In genomic region chr1:9427388-9427787, GRCh38 we compare ENCODE assay signal across 17 cellular contexts.
DNase-seq lines count a peak whose midpoint lies in the region; ATAC-seq and TF ChIP-seq lines count a peak whose summit lies in the region.
"Had no signal": no experiment of that assay in that cellular context is flagged by ENCODE, and none has a peak within 500 bp of the region (broad histone marks: within the 10 kb centered on the region; RNA-seq: fewer than 3 reads in every experiment).

No MANE protein-coding gene starts in this region.

- peaks cover 0 to 4% (median 0%) of the 10 kb centered on the region in 7 donors for H3K9me3 Mint-ChIP-seq in naive B cell
- H3K9me3 Mint-ChIP-seq: GM23338 had no signal

- peaks cover 58 to 74% (median 72%) of the 10 kb centered on the region in 10 experiments for H3K4me1 ChIP-seq in BLaER1 treated with 17β-estradiol and CSF1 and Interleukin-3, amounts not matched to agents 10 nM and 100 nM
- peaks cover 77% of the 10 kb centered on the region for H3K4me1 ChIP-seq in DND-41 (ENCODE audit: insufficient read depth, low read length)
- peaks cover 76% of the 10 kb centered on the region for H3K4me1 ChIP-seq in OCI-LY7 (ENCODE audit: insufficient read depth, low read length, poor library complexity, severe bottlenecking)
- H3K4me1 ChIP-seq in PC-9 (replicated peaks; ENCODE audit: insufficient read depth), result peaks cover 6% of the 10 kb centered on the region
- H3K4me1 ChIP-seq: BE2C had no signal

- H3K4me2 ChIP-seq in BLaER1 treated with 17β-estradiol and CSF1 and Interleukin-3, amounts not matched to agents 10 nM and 100 nM, result peak overlapping the region; percentile 81 to 95 (median 91); a peak in 21 of 22 replicates
- H3K4me2 ChIP-seq in DND-41 (ENCODE audit: insufficient read depth, low read length) (0 out of 2 replicates have a peak overlapping the region, but pooled peaks have one; percentile 46), OCI-LY7 (ENCODE audit: low read length) (peak overlapping the region; percentile 99), PC-9 (no peak overlapping the region)

- POLR2A ChIA-PET in OCI-LY7 (lab: Charles Lee) (interaction anchor here (0.5 to 2.6 kb wide), 8 partner anchors 8 to 346 kb away, joined by 3 to 13 read pairs (median 4); no protein-coding TSS in a partner anchor), PC-9 (lab: Charles Lee; ENCODE audit: unreplicated experiment) (no interaction called here)

- H3K79me2 ChIP-seq in DND-41 (ENCODE audit: insufficient read depth, low read length) (peaks cover 3% of the 10 kb centered on the region; the same call in 1 of the 2 replicates), OCI-LY7 (ENCODE audit: insufficient read depth, low read depth, low read length) (no peaks in the 10 kb centered on the region; the same call in 1 of the 2 replicates), PC-9 (ENCODE audit: low read depth) (no peaks in the 10 kb centered on the region)

- in situ Hi-C loops in brain microvascular endothelial cell (cut with HindIII; ENCODE audit: low pct_ligation_motif_present, low sequenced_read_pairs), result no loop called here

- peak overlapping the region; percentile 98 to 100 (median 100) for H3K27ac Mint-ChIP-seq in naive B cell

- no peaks in the 10 kb centered on the region for H3K27me3 Mint-ChIP-seq in naive B cell

- H3F3A ChIP-seq in PC-9 (ENCODE audit: insufficient read depth, low read depth), result no peaks in the 10 kb centered on the region

- TF ChIP-seq CTCF in DND-41 (IDR thresholded peaks at IDR 0.05; ENCODE audit: borderline replicate concordance, extremely low read depth, low read length, poor library complexity, severe bottlenecking) (no peak), OCI-LY7 (conservative IDR thresholded peaks at IDR 0.05; ENCODE audit: low read length) (no peak), PC-9 (conservative IDR thresholded peaks at IDR 0.05) (no peak), brain microvascular endothelial cell (IDR thresholded peaks at IDR 0.05; ENCODE audit: low read depth, low read length, missing control alignments) (no peak)

- no TSS peak for BruUV-seq in OCI-LY7 (replicated peaks; lab: Mats Ljungman, UMichigan)
- no TSS peak for BruUV-seq in PC-9 (replicated peaks; lab: Mats Ljungman, UMichigan)

- CTCF ChIA-PET in OCI-LY7 (lab: Charles Lee; ENCODE audit: unreplicated experiment), result interaction anchor here (2.0 kb wide), 1 partner anchor 14 kb away, joined by 8 read pairs; no protein-coding TSS in a partner anchor
- CTCF ChIA-PET in PC-9 (lab: Charles Lee), result interaction anchor here (0.6 kb wide), 1 partner anchor 53 kb away, joined by 3 read pairs; no protein-coding TSS in a partner anchor

- H3K27me3 ChIP-seq in BLaER1 treated with 17β-estradiol and CSF1 and Interleukin-3, amounts not matched to agents 10 nM and 100 nM, result peaks cover 2 to 12% (median 8%) of the 10 kb centered on the region in 11 experiments; a peak in 18 of 22 replicates
- H3K27me3 ChIP-seq in DND-41 (ENCODE audit: insufficient read depth, low read length, poor library complexity), result no peaks in the 10 kb centered on the region
- no peaks in the 10 kb centered on the region for H3K27me3 ChIP-seq in PC-9 (ENCODE audit: insufficient read depth, low read depth)
- peaks cover 4% of the 10 kb centered on the region for H3K27me3 ChIP-seq in brain microvascular endothelial cell (replicated peaks)
- no peaks in the 10 kb centered on the region for H3K27me3 ChIP-seq in H7 (ENCODE audit: control insufficient read depth, insufficient read depth, low read length)
- H3K27me3 ChIP-seq: BE2C had no signal

- H3K4me1 Mint-ChIP-seq in naive B cell, result peaks cover 46 to 78% (median 47%) of the 10 kb centered on the region in 3 donors

- intact Hi-C loops in OCI-LY7 (cut with micrococcal nuclease; ENCODE audit: unreplicated experiment) (loop anchor here (10.0 kb wide), 1 partner anchor 903 kb away; no protein-coding TSS in a partner anchor), PC-9 (cut with micrococcal nuclease; ENCODE audit: unreplicated experiment) (no loop called here)

- H3K9me3 ChIP-seq in BLaER1 treated with 17β-estradiol and CSF1 and Interleukin-3, amounts not matched to agents 10 nM and 100 nM (replicated peaks in 1 of 11), result peaks cover 6 to 11% (median 8%) of the 10 kb centered on the region in 11 experiments; a peak in 19 of 22 replicates
- H3K9me3 ChIP-seq in DND-41 (ENCODE audit: insufficient read depth, low read length, severe bottlenecking) (no peaks in the 10 kb centered on the region), OCI-LY7 (ENCODE audit: low read length) (no peaks in the 10 kb centered on the region), PC-9 (ENCODE audit: insufficient read depth, low read depth) (no peaks in the 10 kb centered on the region)
- H3K9me3 ChIP-seq: BE2C had no signal

- no peak overlapping the region for H3K4me3 ChIP-seq in BLaER1 treated with 17β-estradiol and CSF1 and Interleukin-3, amounts not matched to agents 10 nM and 100 nM
- no peak overlapping the region for H3K4me3 ChIP-seq in DND-41 (ENCODE audit: low read depth in 1 of 2, low read length in 2 of 2)
- H3K4me3 ChIP-seq in OCI-LY7 (ENCODE audit: low read depth, low read length, poor library complexity, severe bottlenecking), result peak overlapping the region; percentile 59
- no peak overlapping the region for H3K4me3 ChIP-seq in PC-9
- H3K4me3 ChIP-seq in brain microvascular endothelial cell (ENCODE audit: low read depth, low read length), result no peak overlapping the region
- H3K4me3 ChIP-seq in H7 (ENCODE audit: insufficient read depth, low read depth, low read length), result no peak overlapping the region
- H3K4me3 ChIP-seq: K562 had no signal

- H3K9me2 ChIP-seq in OCI-LY7 (ENCODE audit: insufficient read depth, low read length) (no peaks in the 10 kb centered on the region), PC-9 (ENCODE audit: insufficient read depth) (no peaks in the 10 kb centered on the region)

- H4K20me1 ChIP-seq in BLaER1 treated with 17β-estradiol and CSF1 and Interleukin-3, amounts not matched to agents 10 nM and 100 nM, result no peaks in the 10 kb centered on the region
- H4K20me1 ChIP-seq in DND-41 (ENCODE audit: insufficient read depth, low read length), result no peaks in the 10 kb centered on the region
- H4K20me1 ChIP-seq in OCI-LY7 (ENCODE audit: insufficient read depth, low read length), result no peaks in the 10 kb centered on the region
- H4K20me1 ChIP-seq in PC-9 (ENCODE audit: insufficient read depth), result no peaks in the 10 kb centered on the region

- H2AFZ ChIP-seq in DND-41 (ENCODE audit: low read depth, low read length), result no peak overlapping the region
- H2AFZ ChIP-seq in OCI-LY7 (ENCODE audit: low read length), result no peak overlapping the region
- no peak overlapping the region for H2AFZ ChIP-seq in PC-9

- H3K9ac ChIP-seq in BLaER1 treated with 17β-estradiol and CSF1 and Interleukin-3, amounts not matched to agents 10 nM and 100 nM, result peak overlapping the region in 7 of 11 experiments; percentile 44 to 79 (median 74); a peak in 12 of 22 replicates
- H3K9ac ChIP-seq in DND-41 (ENCODE audit: low read depth, low read length), result peak overlapping the region; percentile 36

- peak overlapping the region in 7 of 8 donors; percentile 32 to 88 (median 58) for H3K4me3 Mint-ChIP-seq in naive B cell

- peak overlapping the region in 9 of 11 experiments; percentile 82 to 90 (median 86); a peak in 18 of 22 replicates for H3K27ac ChIP-seq in BLaER1 treated with 17β-estradiol and CSF1 and Interleukin-3, amounts not matched to agents 10 nM and 100 nM
- peak overlapping the region; percentile 77 for H3K27ac ChIP-seq in DND-41 (ENCODE audit: low read length)
- peak overlapping the region; percentile 95 for H3K27ac ChIP-seq in OCI-LY7 (ENCODE audit: low read depth, low read length, poor library complexity, severe bottlenecking)
- H3K27ac ChIP-seq in PC-9, result no peak overlapping the region
- no peak overlapping the region for H3K27ac ChIP-seq in brain microvascular endothelial cell

- ATAC-seq in DND-41 (ENCODE audit: insufficient read depth, low read depth), result no peak
- no peak for ATAC-seq in naive B cell (ENCODE audit: low read depth in 2 of 2)
- no peak for ATAC-seq in HG02571 (IDR thresholded peaks at IDR 0.05; ENCODE audit: unreplicated experiment)
- ATAC-seq: GM23338, K562 had no signal

- H3K36me3 ChIP-seq in BLaER1 treated with 17β-estradiol and CSF1 and Interleukin-3, amounts not matched to agents 10 nM and 100 nM, result no peaks in the 10 kb centered on the region
- H3K36me3 ChIP-seq in DND-41 (ENCODE audit: insufficient read depth, low read length) (no peaks in the 10 kb centered on the region), OCI-LY7 (ENCODE audit: insufficient read depth, low read length) (no peaks in the 10 kb centered on the region), PC-9 (ENCODE audit: low read depth) (no peaks in the 10 kb centered on the region), brain microvascular endothelial cell (replicated peaks) (no peaks in the 10 kb centered on the region), H7 (replicated peaks; ENCODE audit: control insufficient read depth, insufficient read depth, low read length) (no peaks in the 10 kb centered on the region)
- H3K36me3 ChIP-seq: BE2C had no signal

- DNase-seq in DND-41 (no peak), OCI-LY7 (ENCODE audit: low spot score) (peak; percentile 38), naive B cell (no peak), PC-9 (no peak), brain microvascular endothelial cell (no peak), H7 (no peak)
- DNase-seq: ACHN, BE2C, DMS53, NCI-H1417, NCI-H2029 treated with DMSO at 0.1 percent for 48 hours, NCI-H510A treated with DMSO at 0.1 percent for 48 hours, OCI-M1 had no signal

- no peaks in the 10 kb centered on the region for H3K36me3 Mint-ChIP-seq in naive B cell

Comparison
In these comparisons a context has a peak if more than half of its experiments do, and no peak if none do; other contexts are left out.
1. H3K27ac ChIP-seq: peak in BLaER1 treated with 17β-estradiol and CSF1 and Interleukin-3, amounts not matched to agents 10 nM and 100 nM (9 of 11), DND-41 (single experiment) and OCI-LY7 (single experiment); none in PC-9 (single experiment) and brain microvascular endothelial cell (single experiment).